ENCODE assay signal across 22 cellular contexts in the genomic region with DNA sequence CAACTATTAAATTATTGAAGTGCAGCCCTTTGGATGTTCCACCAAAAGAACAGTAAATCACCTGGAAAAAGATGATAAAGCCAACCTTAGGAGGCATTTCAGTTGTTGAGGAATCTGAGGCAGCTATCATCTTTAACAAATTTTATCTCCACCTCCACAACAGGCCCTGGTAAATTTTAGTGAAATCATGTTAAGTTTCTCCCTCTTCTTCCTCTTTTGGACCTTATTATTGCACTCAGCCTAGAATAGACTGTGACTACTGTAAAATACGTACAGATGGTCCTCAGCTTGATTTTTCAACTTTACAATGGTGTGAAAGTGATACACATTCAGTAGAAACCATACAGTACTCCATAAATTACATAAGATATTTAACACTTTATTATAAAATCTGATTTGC.
"Had no signal": no experiment of that assay in that cellular context is flagged by ENCODE, and none has a peak within 500 bp of the region (broad histone marks: within the 10 kb centered on the region; RNA-seq: fewer than 3 reads in every experiment).

No MANE protein-coding gene starts in this region.

- H3K9me3 Mint-ChIP-seq: immature natural killer cell; nephron; stimulated activated memory B cell treated with anti-CD40 and anti-IgM and Interleukin-4, amounts not matched to agents 10 μg/mL and 1 μg/mL and 100 μg/mL, for 72 hours; stimulated activated naive CD8-positive, alpha-beta T cell treated with anti-CD3 and anti-CD28 coated beads, Interleukin-15, Interleukin-2, amounts not matched to agents 100 ng/mL and 50 ng/mL, for 24 hours had no signal

- H3K27ac Mint-ChIP-seq: memory B cell; nephron; stimulated activated memory B cell treated with anti-CD40 and anti-IgM and Interleukin-4, amounts not matched to agents 10 μg/mL and 1 μg/mL and 100 μg/mL, for 72 hours; stimulated activated naive CD8-positive, alpha-beta T cell treated with anti-CD3 and anti-CD28 coated beads, Interleukin-15, Interleukin-2, amounts not matched to agents 100 ng/mL and 50 ng/mL, for 24 hours had no signal

- H3K27me3 Mint-ChIP-seq: memory B cell; stimulated activated memory B cell treated with anti-CD40 and anti-IgM and Interleukin-4, amounts not matched to agents 10 μg/mL and 1 μg/mL and 100 μg/mL, for 72 hours; stimulated activated naive CD8-positive, alpha-beta T cell treated with anti-CD3 and anti-CD28 coated beads, Interleukin-15, Interleukin-2, amounts not matched to agents 100 ng/mL and 50 ng/mL, for 24 hours had no signal

- H3K4me1 Mint-ChIP-seq: nephron had no signal

- ATAC-seq: left cardiac atrium; psoas muscle; stimulated activated memory B cell treated with anti-CD40 and anti-IgM and Interleukin-4, amounts not matched to agents 10 μg/mL and 1 μg/mL and 100 μg/mL, for 72 hours had no signal

- DNase-seq: dermis blood vessel endothelial cell; esophagus squamous epithelium; foreskin fibroblast; immature natural killer cell; kidney; left cardiac atrium; left ventricle myocardium inferior; lower lobe of right lung; midbrain; psoas muscle; retina; right lobe of liver; stimulated activated CD4-positive, alpha-beta T cell treated with anti-CD3 and anti-CD28 coated beads, Interleukin-15, amount 100 ng/mL, for 24 hours; stimulated activated CD4-positive, alpha-beta T cell treated with anti-CD3 and anti-CD28 coated beads, Interleukin-1b, Interleukin-23, amount 100 ng/mL, for 48 hours; stimulated activated CD4-positive, alpha-beta T cell treated with anti-CD3 and anti-CD28 coated beads, Interleukin-4, amount 100 ng/mL, for 24 hours; tibial artery; upper lobe of left lung; uterus had no signal

- H3K4me3 Mint-ChIP-seq: immature natural killer cell; memory B cell; nephron; stimulated activated memory B cell treated with anti-CD40 and anti-IgM and Interleukin-4, amounts not matched to agents 10 μg/mL and 1 μg/mL and 100 μg/mL, for 72 hours; stimulated activated naive CD8-positive, alpha-beta T cell treated with anti-CD3 and anti-CD28 coated beads, Interleukin-15, Interleukin-2, amounts not matched to agents 100 ng/mL and 50 ng/mL, for 24 hours had no signal
